In genomic region chr4:85391568-85392410, GRCh38 we compare ENCODE assay signal across 12 cellular contexts.
DNase-seq lines count a peak whose midpoint lies in the region; ATAC-seq and TF ChIP-seq lines count a peak whose summit lies in the region.
"Had no signal": no experiment of that assay in that cellular context is flagged by ENCODE, and none has a peak within 500 bp of the region (broad histone marks: within the 10 kb centered on the region; RNA-seq: fewer than 3 reads in every experiment).

No MANE protein-coding gene starts in this region.

- in situ Hi-C loops in GM13977 (cut with MboI; ENCODE audit: low pct_unique_long_range_greater_than_20kb, low sequenced_read_pairs, unreplicated experiment) = no loop called here

- TF ChIP-seq CTCF in GM13977 (IDR thresholded peaks at IDR 0.05; ENCODE audit: extremely low read depth, insufficient read depth, missing control alignments) (no peak), lower lobe of right lung (IDR thresholded peaks at IDR 0.05) (no peak)

- no peaks in the 10 kb centered on the region for H3K4me1 ChIP-seq in lower lobe of right lung

- H3K4me3 ChIP-seq in lower lobe of right lung = no peak overlapping the region

- no peak overlapping the region for H3K27ac ChIP-seq in lower lobe of right lung
- H3K27ac ChIP-seq: VCaP had no signal

- H3K27me3 ChIP-seq in lower lobe of right lung (ENCODE audit: low read depth) = no peaks in the 10 kb centered on the region

- DNase-seq in GM13977 (ENCODE audit: low spot score) (peak; percentile 37), NCI-H1417 (lab: John Stamatoyannopoulos, UW) (no peak), NCI-H774 (lab: John Stamatoyannopoulos, UW) (no peak), AG08395 (ENCODE audit: low spot score) (no peak), lower lobe of right lung (no peak)
- DNase-seq: GDM1, left cardiac atrium, NCI-H187 had no signal

- intact Hi-C loops in lower lobe of right lung (cut with DNase I) = no loop called here

- no peaks in the 10 kb centered on the region for H3K36me3 ChIP-seq in lower lobe of right lung

- ATAC-seq in GM19397 (IDR thresholded peaks at IDR 0.05; ENCODE audit: unreplicated experiment) (peak; percentile 69), HG02840 (IDR thresholded peaks at IDR 0.05; ENCODE audit: low FRiP score, unreplicated experiment) (peak; percentile 73), HG03520 (IDR thresholded peaks at IDR 0.05; ENCODE audit: unreplicated experiment) (peak; percentile 83), lower lobe of right lung (no peak)
- ATAC-seq: left cardiac atrium had no signal

- no peaks in the 10 kb centered on the region for H3K9me3 ChIP-seq in lower lobe of right lung

Comparison
In these comparisons a context has a peak if more than half of its experiments do, and no peak if none do; other contexts are left out.
1. ATAC-seq: peak in GM19397 (single experiment), HG02840 (single experiment) and HG03520 (single experiment); none in lower lobe of right lung (0 of 2).